Comparison of ENCODE assay signal across 3 cellular contexts in the genomic region with DNA sequence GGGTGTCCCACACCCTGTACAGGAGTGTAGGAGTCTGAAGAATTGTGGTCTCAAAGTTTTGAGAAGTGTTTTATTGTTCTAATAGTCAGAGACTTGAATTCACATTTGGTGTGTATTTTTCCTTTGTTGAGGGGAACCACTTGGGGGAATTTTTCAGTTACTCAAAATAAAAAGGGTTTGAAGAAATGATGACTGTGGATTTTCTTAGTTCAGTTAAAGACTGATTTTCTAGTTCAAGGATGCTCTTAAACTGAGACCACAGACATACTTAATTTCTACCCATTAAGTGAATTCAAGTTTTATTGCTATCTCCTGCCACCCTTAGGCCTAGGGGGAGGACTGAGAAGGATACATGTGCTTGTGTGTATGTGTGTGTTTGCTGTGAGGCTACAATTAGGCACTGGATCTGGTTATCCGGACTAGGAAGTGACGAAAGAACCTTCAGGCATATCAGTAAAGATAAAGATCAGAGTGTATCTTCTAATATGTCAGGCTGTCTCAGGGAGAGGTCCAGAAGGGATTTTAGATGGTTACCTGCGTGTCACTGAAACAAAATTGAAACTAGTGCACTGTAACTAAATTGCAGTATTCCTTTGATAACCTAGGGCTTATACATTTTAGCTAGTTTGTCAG.
A peak's percentile ranks its signal among the peaks of the same experiment; 100 is the strongest.
TF ChIP-seq lines count a peak whose summit lies in the region.

No MANE protein-coding gene starts in this region.

TF ChIP-seq in SK-N-SH, 30 proteins besides CTCF, POLR2A, EP300 and RAD21:
- peak; percentile 80 for TF ChIP-seq GATA2 (CRISPR knock-in tag; IDR thresholded peaks at IDR 0.05)
- TF ChIP-seq RFX5 (IDR thresholded peaks at IDR 0.05; ENCODE audit: low read length) = no peak

TF ChIP-seq in SK-N-SH treated with all-trans-retinoic acid at 6 μM for 48 hours, 23 proteins besides CTCF, POLR2A, EP300 and RAD21:
- no peak for TF ChIP-seq CSDC2 (CRISPR knock-in tag; IDR thresholded peaks at IDR 0.05)
- TF ChIP-seq ZNF565 (CRISPR knock-in tag; conservative IDR thresholded peaks at IDR 0.05; ENCODE audit: low read depth) = no peak
- no peak for TF ChIP-seq ISL1 (CRISPR knock-in tag; IDR thresholded peaks at IDR 0.05)
- TF ChIP-seq, protein P1, sequence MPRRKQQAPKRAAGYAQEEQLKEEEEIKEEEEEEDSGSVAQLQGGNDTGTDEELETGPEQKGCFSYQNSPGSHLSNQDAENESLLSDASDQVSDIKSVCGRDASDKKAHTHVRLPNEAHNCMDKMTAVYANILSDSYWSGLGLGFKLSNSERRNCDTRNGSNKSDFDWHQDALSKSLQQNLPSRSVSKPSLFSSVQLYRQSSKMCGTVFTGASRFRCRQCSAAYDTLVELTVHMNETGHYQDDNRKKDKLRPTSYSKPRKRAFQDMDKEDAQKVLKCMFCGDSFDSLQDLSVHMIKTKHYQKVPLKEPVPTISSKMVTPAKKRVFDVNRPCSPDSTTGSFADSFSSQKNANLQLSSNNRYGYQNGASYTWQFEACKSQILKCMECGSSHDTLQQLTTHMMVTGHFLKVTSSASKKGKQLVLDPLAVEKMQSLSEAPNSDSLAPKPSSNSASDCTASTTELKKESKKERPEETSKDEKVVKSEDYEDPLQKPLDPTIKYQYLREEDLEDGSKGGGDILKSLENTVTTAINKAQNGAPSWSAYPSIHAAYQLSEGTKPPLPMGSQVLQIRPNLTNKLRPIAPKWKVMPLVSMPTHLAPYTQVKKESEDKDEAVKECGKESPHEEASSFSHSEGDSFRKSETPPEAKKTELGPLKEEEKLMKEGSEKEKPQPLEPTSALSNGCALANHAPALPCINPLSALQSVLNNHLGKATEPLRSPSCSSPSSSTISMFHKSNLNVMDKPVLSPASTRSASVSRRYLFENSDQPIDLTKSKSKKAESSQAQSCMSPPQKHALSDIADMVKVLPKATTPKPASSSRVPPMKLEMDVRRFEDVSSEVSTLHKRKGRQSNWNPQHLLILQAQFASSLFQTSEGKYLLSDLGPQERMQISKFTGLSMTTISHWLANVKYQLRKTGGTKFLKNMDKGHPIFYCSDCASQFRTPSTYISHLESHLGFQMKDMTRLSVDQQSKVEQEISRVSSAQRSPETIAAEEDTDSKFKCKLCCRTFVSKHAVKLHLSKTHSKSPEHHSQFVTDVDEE (CRISPR knock-in tag; IDR thresholded peaks at IDR 0.05) = no peak
- TF ChIP-seq, protein P2, sequence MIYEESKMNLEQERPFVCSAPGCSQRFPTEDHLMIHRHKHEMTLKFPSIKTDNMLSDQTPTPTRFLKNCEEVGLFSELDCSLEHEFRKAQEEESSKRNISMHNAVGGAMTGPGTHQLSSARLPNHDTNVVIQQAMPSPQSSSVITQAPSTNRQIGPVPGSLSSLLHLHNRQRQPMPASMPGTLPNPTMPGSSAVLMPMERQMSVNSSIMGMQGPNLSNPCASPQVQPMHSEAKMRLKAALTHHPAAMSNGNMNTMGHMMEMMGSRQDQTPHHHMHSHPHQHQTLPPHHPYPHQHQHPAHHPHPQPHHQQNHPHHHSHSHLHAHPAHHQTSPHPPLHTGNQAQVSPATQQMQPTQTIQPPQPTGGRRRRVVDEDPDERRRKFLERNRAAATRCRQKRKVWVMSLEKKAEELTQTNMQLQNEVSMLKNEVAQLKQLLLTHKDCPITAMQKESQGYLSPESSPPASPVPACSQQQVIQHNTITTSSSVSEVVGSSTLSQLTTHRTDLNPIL (CRISPR knock-in tag; IDR thresholded peaks at IDR 0.05; ENCODE audit: low read depth) = no peak
- no peak for TF ChIP-seq RARB (CRISPR knock-in tag; IDR thresholded peaks at IDR 0.05)
- TF ChIP-seq BACH2 (CRISPR knock-in tag; IDR thresholded peaks at IDR 0.05; ENCODE audit: borderline replicate concordance) = no peak
- TF ChIP-seq ZFP3 (CRISPR knock-in tag; IDR thresholded peaks at IDR 0.05) = no peak
- no peak for TF ChIP-seq ZNF70 (CRISPR knock-in tag; IDR thresholded peaks at IDR 0.05)
- TF ChIP-seq TCF4 (CRISPR knock-in tag; IDR thresholded peaks at IDR 0.05; ENCODE audit: borderline replicate concordance) = no peak; the same call in 1 of the 2 replicates
- TF ChIP-seq SNAI2 (CRISPR knock-in tag; IDR thresholded peaks at IDR 0.05) = no peak
- TF ChIP-seq TOX (CRISPR knock-in tag; IDR thresholded peaks at IDR 0.05; ENCODE audit: borderline replicate concordance) = no peak
- TF ChIP-seq, protein P3, sequence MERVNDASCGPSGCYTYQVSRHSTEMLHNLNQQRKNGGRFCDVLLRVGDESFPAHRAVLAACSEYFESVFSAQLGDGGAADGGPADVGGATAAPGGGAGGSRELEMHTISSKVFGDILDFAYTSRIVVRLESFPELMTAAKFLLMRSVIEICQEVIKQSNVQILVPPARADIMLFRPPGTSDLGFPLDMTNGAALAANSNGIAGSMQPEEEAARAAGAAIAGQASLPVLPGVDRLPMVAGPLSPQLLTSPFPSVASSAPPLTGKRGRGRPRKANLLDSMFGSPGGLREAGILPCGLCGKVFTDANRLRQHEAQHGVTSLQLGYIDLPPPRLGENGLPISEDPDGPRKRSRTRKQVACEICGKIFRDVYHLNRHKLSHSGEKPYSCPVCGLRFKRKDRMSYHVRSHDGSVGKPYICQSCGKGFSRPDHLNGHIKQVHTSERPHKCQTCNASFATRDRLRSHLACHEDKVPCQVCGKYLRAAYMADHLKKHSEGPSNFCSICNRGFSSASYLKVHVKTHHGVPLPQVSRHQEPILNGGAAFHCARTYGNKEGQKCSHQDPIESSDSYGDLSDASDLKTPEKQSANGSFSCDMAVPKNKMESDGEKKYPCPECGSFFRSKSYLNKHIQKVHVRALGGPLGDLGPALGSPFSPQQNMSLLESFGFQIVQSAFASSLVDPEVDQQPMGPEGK (CRISPR knock-in tag; IDR thresholded peaks at IDR 0.05; ENCODE audit: borderline replicate concordance) = no peak
- TF ChIP-seq, protein P4, sequence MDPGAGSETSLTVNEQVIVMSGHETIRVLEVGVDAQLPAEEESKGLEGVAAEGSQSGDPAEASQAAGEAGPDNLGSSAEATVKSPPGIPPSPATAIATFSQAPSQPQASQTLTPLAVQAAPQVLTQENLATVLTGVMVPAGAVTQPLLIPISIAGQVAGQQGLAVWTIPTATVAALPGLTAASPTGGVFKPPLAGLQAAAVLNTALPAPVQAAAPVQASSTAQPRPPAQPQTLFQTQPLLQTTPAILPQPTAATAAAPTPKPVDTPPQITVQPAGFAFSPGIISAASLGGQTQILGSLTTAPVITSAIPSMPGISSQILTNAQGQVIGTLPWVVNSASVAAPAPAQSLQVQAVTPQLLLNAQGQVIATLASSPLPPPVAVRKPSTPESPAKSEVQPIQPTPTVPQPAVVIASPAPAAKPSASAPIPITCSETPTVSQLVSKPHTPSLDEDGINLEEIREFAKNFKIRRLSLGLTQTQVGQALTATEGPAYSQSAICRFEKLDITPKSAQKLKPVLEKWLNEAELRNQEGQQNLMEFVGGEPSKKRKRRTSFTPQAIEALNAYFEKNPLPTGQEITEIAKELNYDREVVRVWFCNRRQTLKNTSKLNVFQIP (CRISPR knock-in tag; IDR thresholded peaks at IDR 0.05; ENCODE audit: borderline replicate concordance, low read depth) = no peak
- no peak for TF ChIP-seq ZFP30 (CRISPR knock-in tag; IDR thresholded peaks at IDR 0.05)
- no peak for TF ChIP-seq PPARA (CRISPR knock-in tag; IDR thresholded peaks at IDR 0.05; ENCODE audit: borderline replicate concordance)
- TF ChIP-seq ZNF8 (CRISPR knock-in tag; IDR thresholded peaks at IDR 0.05) = no peak
- TF ChIP-seq ARNTL (CRISPR knock-in tag; IDR thresholded peaks at IDR 0.05; ENCODE audit: borderline replicate concordance, low read depth) = no peak

TF ChIP-seq in GM23338, 12 proteins besides CTCF, POLR2A, EP300 and RAD21:
- TF ChIP-seq, protein P5, sequence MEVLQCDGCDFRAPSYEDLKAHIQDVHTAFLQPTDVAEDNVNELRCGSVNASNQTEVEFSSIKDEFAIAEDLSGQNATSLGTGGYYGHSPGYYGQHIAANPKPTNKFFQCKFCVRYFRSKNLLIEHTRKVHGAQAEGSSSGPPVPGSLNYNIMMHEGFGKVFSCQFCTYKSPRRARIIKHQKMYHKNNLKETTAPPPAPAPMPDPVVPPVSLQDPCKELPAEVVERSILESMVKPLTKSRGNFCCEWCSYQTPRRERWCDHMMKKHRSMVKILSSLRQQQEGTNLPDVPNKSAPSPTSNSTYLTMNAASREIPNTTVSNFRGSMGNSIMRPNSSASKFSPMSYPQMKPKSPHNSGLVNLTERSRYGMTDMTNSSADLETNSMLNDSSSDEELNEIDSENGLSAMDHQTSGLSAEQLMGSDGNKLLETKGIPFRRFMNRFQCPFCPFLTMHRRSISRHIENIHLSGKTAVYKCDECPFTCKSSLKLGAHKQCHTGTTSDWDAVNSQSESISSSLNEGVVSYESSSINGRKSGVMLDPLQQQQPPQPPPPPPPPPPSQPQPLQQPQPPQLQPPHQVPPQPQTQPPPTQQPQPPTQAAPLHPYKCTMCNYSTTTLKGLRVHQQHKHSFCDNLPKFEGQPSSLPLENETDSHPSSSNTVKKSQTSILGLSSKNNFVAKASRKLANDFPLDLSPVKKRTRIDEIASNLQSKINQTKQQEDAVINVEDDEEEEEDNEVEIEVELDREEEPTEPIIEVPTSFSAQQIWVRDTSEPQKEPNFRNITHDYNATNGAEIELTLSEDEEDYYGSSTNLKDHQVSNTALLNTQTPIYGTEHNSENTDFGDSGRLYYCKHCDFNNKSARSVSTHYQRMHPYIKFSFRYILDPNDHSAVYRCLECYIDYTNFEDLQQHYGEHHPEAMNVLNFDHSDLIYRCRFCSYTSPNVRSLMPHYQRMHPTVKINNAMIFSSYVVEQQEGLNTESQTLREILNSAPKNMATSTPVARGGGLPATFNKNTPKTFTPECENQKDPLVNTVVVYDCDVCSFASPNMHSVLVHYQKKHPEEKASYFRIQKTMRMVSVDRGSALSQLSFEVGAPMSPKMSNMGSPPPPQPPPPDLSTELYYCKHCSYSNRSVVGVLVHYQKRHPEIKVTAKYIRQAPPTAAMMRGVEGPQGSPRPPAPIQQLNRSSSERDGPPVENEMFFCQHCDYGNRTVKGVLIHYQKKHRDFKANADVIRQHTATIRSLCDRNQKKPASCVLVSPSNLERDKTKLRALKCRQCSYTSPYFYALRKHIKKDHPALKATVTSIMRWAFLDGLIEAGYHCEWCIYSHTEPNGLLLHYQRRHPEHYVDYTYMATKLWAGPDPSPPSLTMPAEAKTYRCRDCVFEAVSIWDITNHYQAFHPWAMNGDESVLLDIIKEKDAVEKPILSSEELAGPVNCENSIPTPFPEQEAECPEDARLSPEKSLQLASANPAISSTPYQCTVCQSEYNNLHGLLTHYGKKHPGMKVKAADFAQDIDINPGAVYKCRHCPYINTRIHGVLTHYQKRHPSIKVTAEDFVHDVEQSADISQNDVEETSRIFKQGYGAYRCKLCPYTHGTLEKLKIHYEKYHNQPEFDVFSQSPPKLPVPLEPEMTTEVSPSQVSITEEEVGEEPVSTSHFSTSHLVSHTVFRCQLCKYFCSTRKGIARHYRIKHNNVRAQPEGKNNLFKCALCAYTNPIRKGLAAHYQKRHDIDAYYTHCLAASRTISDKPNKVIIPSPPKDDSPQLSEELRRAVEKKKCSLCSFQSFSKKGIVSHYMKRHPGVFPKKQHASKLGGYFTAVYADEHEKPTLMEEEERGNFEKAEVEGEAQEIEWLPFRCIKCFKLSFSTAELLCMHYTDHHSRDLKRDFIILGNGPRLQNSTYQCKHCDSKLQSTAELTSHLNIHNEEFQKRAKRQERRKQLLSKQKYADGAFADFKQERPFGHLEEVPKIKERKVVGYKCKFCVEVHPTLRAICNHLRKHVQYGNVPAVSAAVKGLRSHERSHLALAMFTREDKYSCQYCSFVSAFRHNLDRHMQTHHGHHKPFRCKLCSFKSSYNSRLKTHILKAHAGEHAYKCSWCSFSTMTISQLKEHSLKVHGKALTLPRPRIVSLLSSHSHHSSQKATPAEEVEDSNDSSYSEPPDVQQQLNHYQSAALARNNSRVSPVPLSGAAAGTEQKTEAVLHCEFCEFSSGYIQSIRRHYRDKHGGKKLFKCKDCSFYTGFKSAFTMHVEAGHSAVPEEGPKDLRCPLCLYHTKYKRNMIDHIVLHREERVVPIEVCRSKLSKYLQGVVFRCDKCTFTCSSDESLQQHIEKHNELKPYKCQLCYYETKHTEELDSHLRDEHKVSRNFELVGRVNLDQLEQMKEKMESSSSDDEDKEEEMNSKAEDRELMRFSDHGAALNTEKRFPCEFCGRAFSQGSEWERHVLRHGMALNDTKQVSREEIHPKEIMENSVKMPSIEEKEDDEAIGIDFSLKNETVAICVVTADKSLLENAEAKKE (CRISPR knock-in tag; IDR thresholded peaks at IDR 0.05) = no peak
- TF ChIP-seq POLR2AphosphoS5 (IDR thresholded peaks at IDR 0.05; ENCODE audit: low read depth) (no peak), CREB1 (CRISPR knock-in tag; IDR thresholded peaks at IDR 0.05; ENCODE audit: low read depth) (no peak), JUNB (IDR thresholded peaks at IDR 0.05; ENCODE audit: unreplicated experiment) (no peak), EZH2 (IDR thresholded peaks at IDR 0.05; ENCODE audit: low read depth, unreplicated experiment) (no peak), EZH2phosphoT487 (IDR thresholded peaks at IDR 0.05; ENCODE audit: unreplicated experiment) (no peak), STAT1 (IDR thresholded peaks at IDR 0.05; ENCODE audit: unreplicated experiment) (no peak), ZNF331 (CRISPR knock-in tag; IDR thresholded peaks at IDR 0.05; ENCODE audit: low read depth) (no peak), ZNF114 (CRISPR knock-in tag; IDR thresholded peaks at IDR 0.05) (no peak), NANOG (IDR thresholded peaks at IDR 0.05; ENCODE audit: borderline replicate concordance) (no peak)
- TF ChIP-seq, protein P6, sequence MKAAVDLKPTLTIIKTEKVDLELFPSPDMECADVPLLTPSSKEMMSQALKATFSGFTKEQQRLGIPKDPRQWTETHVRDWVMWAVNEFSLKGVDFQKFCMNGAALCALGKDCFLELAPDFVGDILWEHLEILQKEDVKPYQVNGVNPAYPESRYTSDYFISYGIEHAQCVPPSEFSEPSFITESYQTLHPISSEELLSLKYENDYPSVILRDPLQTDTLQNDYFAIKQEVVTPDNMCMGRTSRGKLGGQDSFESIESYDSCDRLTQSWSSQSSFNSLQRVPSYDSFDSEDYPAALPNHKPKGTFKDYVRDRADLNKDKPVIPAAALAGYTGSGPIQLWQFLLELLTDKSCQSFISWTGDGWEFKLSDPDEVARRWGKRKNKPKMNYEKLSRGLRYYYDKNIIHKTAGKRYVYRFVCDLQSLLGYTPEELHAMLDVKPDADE (IDR thresholded peaks at IDR 0.05) = no peak
- TF ChIP-seq, protein P7, sequence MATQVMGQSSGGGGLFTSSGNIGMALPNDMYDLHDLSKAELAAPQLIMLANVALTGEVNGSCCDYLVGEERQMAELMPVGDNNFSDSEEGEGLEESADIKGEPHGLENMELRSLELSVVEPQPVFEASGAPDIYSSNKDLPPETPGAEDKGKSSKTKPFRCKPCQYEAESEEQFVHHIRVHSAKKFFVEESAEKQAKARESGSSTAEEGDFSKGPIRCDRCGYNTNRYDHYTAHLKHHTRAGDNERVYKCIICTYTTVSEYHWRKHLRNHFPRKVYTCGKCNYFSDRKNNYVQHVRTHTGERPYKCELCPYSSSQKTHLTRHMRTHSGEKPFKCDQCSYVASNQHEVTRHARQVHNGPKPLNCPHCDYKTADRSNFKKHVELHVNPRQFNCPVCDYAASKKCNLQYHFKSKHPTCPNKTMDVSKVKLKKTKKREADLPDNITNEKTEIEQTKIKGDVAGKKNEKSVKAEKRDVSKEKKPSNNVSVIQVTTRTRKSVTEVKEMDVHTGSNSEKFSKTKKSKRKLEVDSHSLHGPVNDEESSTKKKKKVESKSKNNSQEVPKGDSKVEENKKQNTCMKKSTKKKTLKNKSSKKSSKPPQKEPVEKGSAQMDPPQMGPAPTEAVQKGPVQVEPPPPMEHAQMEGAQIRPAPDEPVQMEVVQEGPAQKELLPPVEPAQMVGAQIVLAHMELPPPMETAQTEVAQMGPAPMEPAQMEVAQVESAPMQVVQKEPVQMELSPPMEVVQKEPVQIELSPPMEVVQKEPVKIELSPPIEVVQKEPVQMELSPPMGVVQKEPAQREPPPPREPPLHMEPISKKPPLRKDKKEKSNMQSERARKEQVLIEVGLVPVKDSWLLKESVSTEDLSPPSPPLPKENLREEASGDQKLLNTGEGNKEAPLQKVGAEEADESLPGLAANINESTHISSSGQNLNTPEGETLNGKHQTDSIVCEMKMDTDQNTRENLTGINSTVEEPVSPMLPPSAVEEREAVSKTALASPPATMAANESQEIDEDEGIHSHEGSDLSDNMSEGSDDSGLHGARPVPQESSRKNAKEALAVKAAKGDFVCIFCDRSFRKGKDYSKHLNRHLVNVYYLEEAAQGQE (IDR thresholded peaks at IDR 0.05; ENCODE audit: unreplicated experiment) = no peak
